13 cellular contexts compared by ENCODE assay signal in genomic region chrX:110145305-110145704, GRCh38.
DNase-seq lines count a peak whose midpoint lies in the region; ATAC-seq and TF ChIP-seq lines count a peak whose summit lies in the region.
"Had no signal": no experiment of that assay in that cellular context is flagged by ENCODE, and none has a peak within 500 bp of the region (broad histone marks: within the 10 kb centered on the region; RNA-seq: fewer than 3 reads in every experiment).

No MANE protein-coding gene starts in this region.

- H3K27me3 ChIP-seq in mammary epithelial cell (ENCODE audit: insufficient read depth, low read length) = no peaks in the 10 kb centered on the region
- H3K27me3 ChIP-seq in MM.1S (replicated peaks; ENCODE audit: insufficient read depth, low read length) = no peaks in the 10 kb centered on the region
- no peaks in the 10 kb centered on the region for H3K27me3 ChIP-seq in tibial artery

- H3K36me3 Mint-ChIP-seq in MCF 10A (ENCODE audit: insufficient read depth, unreplicated experiment) (peaks cover 35% of the 10 kb centered on the region), nephron progenitor cell (ENCODE audit: low read depth) (peaks cover 12% of the 10 kb centered on the region)
- peaks cover 2% of the 10 kb centered on the region for H3K36me3 Mint-ChIP-seq in activated T-helper 1 cell treated with anti-CD3 and anti-CD28 coated beads, Interleukin-12 subunit alpha, Interleukin-12 subunit beta, Interleukin-2, Interleukin-4 antibody, amounts not matched to agents 30 ng/mL and 10 ng/mL and 1 ng/mL, durations not matched to agents 14 hours and 24 hours and 36 hours (ENCODE audit: low read depth)

- POLR2A ChIA-PET in MCF 10A (lab: Yijun Ruan, JAX) = interaction anchor here (1.6 kb wide), 1 partner anchor 85 kb away, joined by 3 read pairs; no protein-coding TSS in a partner anchor

- in situ Hi-C loops in mammary epithelial cell (cut with MboI; ENCODE audit: low sequenced_read_pairs in 2 of 2) = loop anchor here (5.0 to 25.0 kb wide), 3 partner anchors 228 to 433 kb away; no protein-coding TSS in a partner anchor

- H3K9me3 Mint-ChIP-seq in MCF 10A (ENCODE audit: unreplicated experiment) = peaks cover 11% of the 10 kb centered on the region
- no peaks in the 10 kb centered on the region for H3K9me3 Mint-ChIP-seq in nephron progenitor cell
- H3K9me3 Mint-ChIP-seq in activated T-helper 1 cell treated with anti-CD3 and anti-CD28 coated beads, Interleukin-12 subunit alpha, Interleukin-12 subunit beta, Interleukin-2, Interleukin-4 antibody, amounts not matched to agents 30 ng/mL and 10 ng/mL and 1 ng/mL, durations not matched to agents 14 hours and 24 hours and 36 hours = no peaks in the 10 kb centered on the region
- H3K9me3 Mint-ChIP-seq: CD4-positive, alpha-beta T cell had no signal

- intact Hi-C loops in MCF 10A (cut with micrococcal nuclease) (loop anchor here (5.0 kb wide), 2 partner anchors 143 to 433 kb away; partner anchors contain the start of gene TMEM164), mammary epithelial cell (cut with micrococcal nuclease) (no loop called here), tibial artery (cut with DNase I; ENCODE audit: low total_unique reads) (loop anchor here (5.0 kb wide), 1 partner anchor 238 kb away; no protein-coding TSS in a partner anchor)
- intact Hi-C loops in activated T-helper 1 cell treated with anti-CD3 and anti-CD28 coated beads, Interleukin-12 subunit alpha, Interleukin-12 subunit beta, Interleukin-2, Interleukin-4 antibody, amounts not matched to agents 30 ng/mL and 10 ng/mL and 1 ng/mL, durations not matched to agents 14 hours and 24 hours and 36 hours (cut with micrococcal nuclease) = loop anchor here (10.0 kb wide), 1 partner anchor 661 kb away; the partner anchor contains the start of gene GUCY2F

- H3K4me1 ChIP-seq in mammary epithelial cell (ENCODE audit: insufficient read depth, low read length) (peaks cover 28% of the 10 kb centered on the region), MM.1S (ENCODE audit: low read length) (peaks cover 25% of the 10 kb centered on the region), tibial artery (peaks cover 0 to 41% (median 18%) of the 10 kb centered on the region in 4 donors)
- H3K4me1 ChIP-seq: Caco-2 had no signal

- ATAC-seq in HG02678 (IDR thresholded peaks at IDR 0.05; ENCODE audit: unreplicated experiment) = no peak

- H3K9me2 ChIP-seq in MM.1S (replicated peaks; ENCODE audit: insufficient read depth, low read length) = no peaks in the 10 kb centered on the region

- H3K4me2 ChIP-seq in mammary epithelial cell (ENCODE audit: insufficient read depth, low read depth, low read length) (no peak overlapping the region), MM.1S (ENCODE audit: low read depth, low read length) (peak overlapping the region; percentile 22; the same call in 1 of the 2 replicates)

- CTCF ChIA-PET in MCF 10A (lab: Yijun Ruan, JAX) (interaction anchor here (0.6 to 4.4 kb wide), 7 partner anchors 9 to 510 kb away, joined by 3 to 72 read pairs (median 3); no protein-coding TSS in a partner anchor), mammary epithelial cell (lab: Charles Lee; ENCODE audit: low non-redundant PET) (interaction anchor here (0.6 to 1.6 kb wide), 2 partner anchors 191 to 254 kb away, joined by 5 to 6 read pairs; no protein-coding TSS in a partner anchor)

- H3K27me3 Mint-ChIP-seq in MCF 10A (ENCODE audit: insufficient read depth, unreplicated experiment) = peaks cover 49% of the 10 kb centered on the region
- no peaks in the 10 kb centered on the region for H3K27me3 Mint-ChIP-seq in nephron progenitor cell (ENCODE audit: low read depth, poor library complexity)
- H3K27me3 Mint-ChIP-seq in activated T-helper 1 cell treated with anti-CD3 and anti-CD28 coated beads, Interleukin-12 subunit alpha, Interleukin-12 subunit beta, Interleukin-2, Interleukin-4 antibody, amounts not matched to agents 30 ng/mL and 10 ng/mL and 1 ng/mL, durations not matched to agents 14 hours and 24 hours and 36 hours (ENCODE audit: insufficient read depth) = no peaks in the 10 kb centered on the region
- H3K27me3 Mint-ChIP-seq: CD4-positive, alpha-beta T cell had no signal

- peaks cover 9% of the 10 kb centered on the region; the same call in 1 of the 2 replicates for H3F3A ChIP-seq in MM.1S (ENCODE audit: insufficient read depth, low read length)

- H3K36me3 ChIP-seq in mammary epithelial cell (ENCODE audit: insufficient read depth, low read length) (no peaks in the 10 kb centered on the region), MM.1S (replicated peaks; ENCODE audit: insufficient read depth, low read length) (no peaks in the 10 kb centered on the region), tibial artery (no peaks in the 10 kb centered on the region)

- H2AFZ ChIP-seq in mammary epithelial cell (ENCODE audit: low read depth, low read length) = no peak overlapping the region
- H2AFZ ChIP-seq in MM.1S (ENCODE audit: low read length) = no peak overlapping the region

- no peak overlapping the region for H3K4me3 Mint-ChIP-seq in MCF 10A (ENCODE audit: unreplicated experiment)
- no peak overlapping the region for H3K4me3 Mint-ChIP-seq in nephron progenitor cell
- H3K4me3 Mint-ChIP-seq in activated T-helper 1 cell treated with anti-CD3 and anti-CD28 coated beads, Interleukin-12 subunit alpha, Interleukin-12 subunit beta, Interleukin-2, Interleukin-4 antibody, amounts not matched to agents 30 ng/mL and 10 ng/mL and 1 ng/mL, durations not matched to agents 14 hours and 24 hours and 36 hours = no peak overlapping the region
- H3K4me3 Mint-ChIP-seq: CD4-positive, alpha-beta T cell had no signal

- BruUV-seq in MCF 10A (replicated peaks; lab: Mats Ljungman, UMichigan) = no TSS peak
- no TSS peak for BruUV-seq in mammary epithelial cell (replicated peaks; lab: Mats Ljungman, UMichigan)

- dilution Hi-C loops in mammary epithelial cell (cut with HindIII; ENCODE audit: low sequenced_read_pairs) = no loop called here

- H3K9ac ChIP-seq in mammary epithelial cell (ENCODE audit: insufficient read depth, low read length) (no peak overlapping the region), MM.1S (ENCODE audit: low read length) (no peak overlapping the region)

- H3K27ac ChIP-seq in mammary epithelial cell (ENCODE audit: insufficient read depth, low read depth, low read length) (no peak overlapping the region), MM.1S (ENCODE audit: low read length) (peak overlapping the region; percentile 51; the same call in 1 of the 2 replicates), tibial artery (peak overlapping the region; percentile 45 to 62)

- H3K4me3 ChIP-seq in mammary epithelial cell (replicated peaks in 1 of 3; ENCODE audit: insufficient read depth in 1 of 3, low read depth in 2 of 3, low read length in 3 of 3) (no peak overlapping the region), MM.1S (ENCODE audit: low read length) (no peak overlapping the region), tibial artery (no peak overlapping the region)

- no peak for DNase-seq in MCF 10A (ENCODE audit: unreplicated experiment)
- no peak for DNase-seq in mammary epithelial cell
- peak; percentile 38 for DNase-seq in MM.1S
- DNase-seq in nephron progenitor cell = no peak
- no peak for DNase-seq in tibial artery
- no peak for DNase-seq in NCI-H2171 (lab: John Stamatoyannopoulos, UW)
- no peak for DNase-seq in activated T-helper 1 cell treated with anti-CD3 and anti-CD28 coated beads, Interleukin-12 subunit alpha, Interleukin-12 subunit beta, Interleukin-2, Interleukin-4 antibody, amounts not matched to agents 30 ng/mL and 10 ng/mL and 1 ng/mL, durations not matched to agents 14 hours and 24 hours and 36 hours (ENCODE audit: low spot score)
- DNase-seq: Caco-2; CD4-positive, alpha-beta T cell; DMS153; NCI-H510A treated with DMSO at 0.1 percent for 48 hours; SIG-M5 had no signal

- H3K27ac Mint-ChIP-seq in MCF 10A (ENCODE audit: low read depth, unreplicated experiment) = peak overlapping the region; percentile 25
- peak overlapping the region; percentile 38 for H3K27ac Mint-ChIP-seq in nephron progenitor cell
- H3K27ac Mint-ChIP-seq in activated T-helper 1 cell treated with anti-CD3 and anti-CD28 coated beads, Interleukin-12 subunit alpha, Interleukin-12 subunit beta, Interleukin-2, Interleukin-4 antibody, amounts not matched to agents 30 ng/mL and 10 ng/mL and 1 ng/mL, durations not matched to agents 14 hours and 24 hours and 36 hours = no peak overlapping the region
- H3K27ac Mint-ChIP-seq: CD4-positive, alpha-beta T cell had no signal

- H3K9me3 ChIP-seq in mammary epithelial cell (replicated peaks; ENCODE audit: insufficient read depth, low read length) = no peaks in the 10 kb centered on the region
- H3K9me3 ChIP-seq in MM.1S (replicated peaks; ENCODE audit: insufficient read depth, low read length) = no peaks in the 10 kb centered on the region
- H3K9me3 ChIP-seq in tibial artery = no peaks in the 10 kb centered on the region
- H3K9me3 ChIP-seq: Caco-2 had no signal

- H3K79me2 ChIP-seq in mammary epithelial cell (ENCODE audit: insufficient read depth, low read length) (no peaks in the 10 kb centered on the region), MM.1S (ENCODE audit: low read length) (no peaks in the 10 kb centered on the region)

- H4K20me1 ChIP-seq in mammary epithelial cell (ENCODE audit: insufficient read depth, low read length) (no peaks in the 10 kb centered on the region), MM.1S (ENCODE audit: insufficient read depth, low read length) (no peaks in the 10 kb centered on the region)

- TF ChIP-seq CTCF in MCF 10A (IDR thresholded peaks at IDR 0.05; ENCODE audit: unreplicated experiment) (no peak), mammary epithelial cell (conservative IDR thresholded peaks at IDR 0.05 in 1 of 2, IDR thresholded peaks at IDR 0.05 in 1 of 2; ENCODE audit: extremely low read depth in 1 of 2, insufficient read depth in 1 of 2, low read depth in 1 of 2, low read length in 2 of 2) (no peak), MM.1S (IDR thresholded peaks at IDR 0.05; ENCODE audit: low read length) (no peak), nephron progenitor cell (IDR thresholded peaks at IDR 0.05) (no peak), tibial artery (IDR thresholded peaks at IDR 0.05) (no peak)

- peaks cover 11% of the 10 kb centered on the region for H3K4me1 Mint-ChIP-seq in MCF 10A (ENCODE audit: insufficient read depth, unreplicated experiment)
- peaks cover 30% of the 10 kb centered on the region for H3K4me1 Mint-ChIP-seq in nephron progenitor cell
- no peaks in the 10 kb centered on the region for H3K4me1 Mint-ChIP-seq in activated T-helper 1 cell treated with anti-CD3 and anti-CD28 coated beads, Interleukin-12 subunit alpha, Interleukin-12 subunit beta, Interleukin-2, Interleukin-4 antibody, amounts not matched to agents 30 ng/mL and 10 ng/mL and 1 ng/mL, durations not matched to agents 14 hours and 24 hours and 36 hours (ENCODE audit: low read depth)
